13 cellular contexts compared by ENCODE assay signal in the genomic region with DNA sequence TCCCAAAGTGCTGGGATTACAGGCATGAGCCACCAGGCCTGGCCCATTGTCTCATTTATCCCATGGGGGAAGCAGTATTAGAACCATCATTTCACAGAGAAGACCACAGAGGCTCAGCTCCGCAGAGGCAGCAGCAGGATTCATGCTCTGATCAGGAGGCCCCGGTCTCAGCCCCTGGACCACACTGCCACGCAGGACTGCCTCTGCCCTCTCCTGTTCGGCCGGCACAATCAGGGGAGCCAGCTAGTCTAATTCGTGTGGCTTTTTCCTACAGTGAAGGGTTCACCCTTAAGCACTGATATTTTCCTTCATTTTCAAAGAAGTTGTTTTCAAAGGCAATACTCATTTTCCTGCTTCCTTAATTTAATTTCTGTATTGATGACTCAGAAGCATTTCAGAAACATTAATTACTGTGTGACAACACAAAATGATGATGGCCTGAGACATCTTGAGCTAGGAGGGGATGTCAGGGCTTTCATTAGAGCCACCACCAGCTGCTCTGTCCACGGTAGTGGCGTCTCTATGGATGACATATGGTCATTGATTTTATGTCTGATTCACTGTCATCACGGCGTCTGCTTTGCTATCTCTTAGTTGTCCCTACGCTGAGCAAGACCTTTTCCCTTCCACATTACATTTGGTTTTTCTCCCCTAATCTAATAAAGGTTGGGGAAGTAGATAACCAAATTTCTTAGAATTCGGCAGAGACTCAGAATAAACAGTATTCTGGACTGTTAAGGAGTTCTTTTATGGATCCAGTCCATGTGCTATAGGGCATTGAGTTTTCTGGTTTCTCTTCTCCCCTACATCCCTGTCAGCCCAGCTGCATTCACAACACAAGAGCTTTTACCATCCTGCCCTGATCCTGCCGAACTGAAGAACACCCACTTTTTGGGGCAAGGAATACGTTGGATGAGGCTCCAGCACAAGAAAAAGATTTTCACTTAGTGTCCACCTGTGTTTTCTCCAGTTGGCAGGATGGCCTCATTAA.
A peak's percentile ranks its signal among the peaks of the same experiment; 100 is the strongest.
DNase-seq lines count a peak whose midpoint lies in the region; ATAC-seq and TF ChIP-seq lines count a peak whose summit lies in the region.
"Had no signal": no experiment of that assay in that cellular context is flagged by ENCODE, and none has a peak within 500 bp of the region (broad histone marks: within the 10 kb centered on the region; RNA-seq: fewer than 3 reads in every experiment).

No MANE protein-coding gene starts in this region.

- H3K27ac Mint-ChIP-seq in activated naive CD8-positive, alpha-beta T cell treated with anti-CD3 and anti-CD28 coated beads, Interleukin-2, amount 50 U/mL, for 24 hours: no peak overlapping the region
- no peak overlapping the region for H3K27ac Mint-ChIP-seq in HFFc6

- ATAC-seq in SK-N-SH treated with all-trans-retinoic acid at 6 μM for 48 hours: peak; percentile 71
- ATAC-seq in activated naive CD8-positive, alpha-beta T cell treated with anti-CD3 and anti-CD28 coated beads, Interleukin-2, amount 50 U/mL, for 24 hours: no peak
- ATAC-seq: GM12878 had no signal

- TF ChIP-seq CTCF in HFFc6 (IDR thresholded peaks at IDR 0.05): no peak

- H3K4me3 Mint-ChIP-seq in activated naive CD8-positive, alpha-beta T cell treated with anti-CD3 and anti-CD28 coated beads, Interleukin-2, amount 50 U/mL, for 24 hours: no peak overlapping the region
- H3K4me3 Mint-ChIP-seq in HFFc6: no peak overlapping the region

- no peaks in the 10 kb centered on the region for H3K4me1 Mint-ChIP-seq in activated naive CD8-positive, alpha-beta T cell treated with anti-CD3 and anti-CD28 coated beads, Interleukin-2, amount 50 U/mL, for 24 hours
- H3K4me1 Mint-ChIP-seq in HFFc6 (ENCODE audit: low read depth): no peaks in the 10 kb centered on the region

- peak; percentile 5 for DNase-seq in MV-4-11 (lab: John Stamatoyannopoulos, UW)
- DNase-seq in NCI-H2227 treated with DMSO at 0.1 percent for 48 hours (lab: John Stamatoyannopoulos, UW): peak; percentile 14
- peak; percentile 25 for DNase-seq in left kidney (ENCODE audit: low read depth, low spot score)
- DNase-seq in KBM-7: no peak
- DNase-seq in activated naive CD8-positive, alpha-beta T cell treated with anti-CD3 and anti-CD28 coated beads, Interleukin-2, amount 50 U/mL, for 24 hours: no peak
- DNase-seq in HFFc6: no peak
- DNase-seq: DMS53, H7, NCI-H1436 treated with DMSO at 0.1 percent for 48 hours, NCI-H526, PC-9 had no signal

- no peaks in the 10 kb centered on the region for H3K27me3 Mint-ChIP-seq in activated naive CD8-positive, alpha-beta T cell treated with anti-CD3 and anti-CD28 coated beads, Interleukin-2, amount 50 U/mL, for 24 hours
- no peaks in the 10 kb centered on the region; the same call in 1 of the 2 replicates for H3K27me3 Mint-ChIP-seq in HFFc6 (ENCODE audit: insufficient read depth)

- no peaks in the 10 kb centered on the region for H3K9me3 Mint-ChIP-seq in activated naive CD8-positive, alpha-beta T cell treated with anti-CD3 and anti-CD28 coated beads, Interleukin-2, amount 50 U/mL, for 24 hours
- H3K9me3 Mint-ChIP-seq in HFFc6: no peaks in the 10 kb centered on the region

- in situ Hi-C loops in KBM-7 (cut with MboI; ENCODE audit: low pct_unique_long_range_greater_than_20kb, low sequenced_read_pairs): no loop called here

- H3K36me3 Mint-ChIP-seq in activated naive CD8-positive, alpha-beta T cell treated with anti-CD3 and anti-CD28 coated beads, Interleukin-2, amount 50 U/mL, for 24 hours (ENCODE audit: low read depth): peaks cover 5% of the 10 kb centered on the region
- no peaks in the 10 kb centered on the region for H3K36me3 Mint-ChIP-seq in HFFc6 (ENCODE audit: low read depth)

TF ChIP-seq in SK-N-SH treated with all-trans-retinoic acid at 6 μM for 48 hours, 23 proteins besides CTCF, POLR2A, EP300 and RAD21 (continues in another document):
- TF ChIP-seq, protein P1, sequence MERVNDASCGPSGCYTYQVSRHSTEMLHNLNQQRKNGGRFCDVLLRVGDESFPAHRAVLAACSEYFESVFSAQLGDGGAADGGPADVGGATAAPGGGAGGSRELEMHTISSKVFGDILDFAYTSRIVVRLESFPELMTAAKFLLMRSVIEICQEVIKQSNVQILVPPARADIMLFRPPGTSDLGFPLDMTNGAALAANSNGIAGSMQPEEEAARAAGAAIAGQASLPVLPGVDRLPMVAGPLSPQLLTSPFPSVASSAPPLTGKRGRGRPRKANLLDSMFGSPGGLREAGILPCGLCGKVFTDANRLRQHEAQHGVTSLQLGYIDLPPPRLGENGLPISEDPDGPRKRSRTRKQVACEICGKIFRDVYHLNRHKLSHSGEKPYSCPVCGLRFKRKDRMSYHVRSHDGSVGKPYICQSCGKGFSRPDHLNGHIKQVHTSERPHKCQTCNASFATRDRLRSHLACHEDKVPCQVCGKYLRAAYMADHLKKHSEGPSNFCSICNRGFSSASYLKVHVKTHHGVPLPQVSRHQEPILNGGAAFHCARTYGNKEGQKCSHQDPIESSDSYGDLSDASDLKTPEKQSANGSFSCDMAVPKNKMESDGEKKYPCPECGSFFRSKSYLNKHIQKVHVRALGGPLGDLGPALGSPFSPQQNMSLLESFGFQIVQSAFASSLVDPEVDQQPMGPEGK (CRISPR knock-in tag; IDR thresholded peaks at IDR 0.05; ENCODE audit: borderline replicate concordance): 0 out of 2 replicates have a peak, but pooled peaks have one; percentile 53
- TF ChIP-seq, protein P2, sequence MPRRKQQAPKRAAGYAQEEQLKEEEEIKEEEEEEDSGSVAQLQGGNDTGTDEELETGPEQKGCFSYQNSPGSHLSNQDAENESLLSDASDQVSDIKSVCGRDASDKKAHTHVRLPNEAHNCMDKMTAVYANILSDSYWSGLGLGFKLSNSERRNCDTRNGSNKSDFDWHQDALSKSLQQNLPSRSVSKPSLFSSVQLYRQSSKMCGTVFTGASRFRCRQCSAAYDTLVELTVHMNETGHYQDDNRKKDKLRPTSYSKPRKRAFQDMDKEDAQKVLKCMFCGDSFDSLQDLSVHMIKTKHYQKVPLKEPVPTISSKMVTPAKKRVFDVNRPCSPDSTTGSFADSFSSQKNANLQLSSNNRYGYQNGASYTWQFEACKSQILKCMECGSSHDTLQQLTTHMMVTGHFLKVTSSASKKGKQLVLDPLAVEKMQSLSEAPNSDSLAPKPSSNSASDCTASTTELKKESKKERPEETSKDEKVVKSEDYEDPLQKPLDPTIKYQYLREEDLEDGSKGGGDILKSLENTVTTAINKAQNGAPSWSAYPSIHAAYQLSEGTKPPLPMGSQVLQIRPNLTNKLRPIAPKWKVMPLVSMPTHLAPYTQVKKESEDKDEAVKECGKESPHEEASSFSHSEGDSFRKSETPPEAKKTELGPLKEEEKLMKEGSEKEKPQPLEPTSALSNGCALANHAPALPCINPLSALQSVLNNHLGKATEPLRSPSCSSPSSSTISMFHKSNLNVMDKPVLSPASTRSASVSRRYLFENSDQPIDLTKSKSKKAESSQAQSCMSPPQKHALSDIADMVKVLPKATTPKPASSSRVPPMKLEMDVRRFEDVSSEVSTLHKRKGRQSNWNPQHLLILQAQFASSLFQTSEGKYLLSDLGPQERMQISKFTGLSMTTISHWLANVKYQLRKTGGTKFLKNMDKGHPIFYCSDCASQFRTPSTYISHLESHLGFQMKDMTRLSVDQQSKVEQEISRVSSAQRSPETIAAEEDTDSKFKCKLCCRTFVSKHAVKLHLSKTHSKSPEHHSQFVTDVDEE (CRISPR knock-in tag; IDR thresholded peaks at IDR 0.05): peak; percentile 86
- no peak for TF ChIP-seq ZC3H10 (CRISPR knock-in tag; IDR thresholded peaks at IDR 0.05)
- no peak for TF ChIP-seq CSDC2 (CRISPR knock-in tag; IDR thresholded peaks at IDR 0.05)
- no peak for TF ChIP-seq GLIS3 (CRISPR knock-in tag; IDR thresholded peaks at IDR 0.05)
- TF ChIP-seq TOX (CRISPR knock-in tag; IDR thresholded peaks at IDR 0.05; ENCODE audit: borderline replicate concordance): no peak
- no peak for TF ChIP-seq ZFP30 (CRISPR knock-in tag; IDR thresholded peaks at IDR 0.05)
- TF ChIP-seq RARB (CRISPR knock-in tag; IDR thresholded peaks at IDR 0.05): no peak
- TF ChIP-seq ZNF565 (CRISPR knock-in tag; conservative IDR thresholded peaks at IDR 0.05; ENCODE audit: low read depth): no peak
- TF ChIP-seq, protein P3, sequence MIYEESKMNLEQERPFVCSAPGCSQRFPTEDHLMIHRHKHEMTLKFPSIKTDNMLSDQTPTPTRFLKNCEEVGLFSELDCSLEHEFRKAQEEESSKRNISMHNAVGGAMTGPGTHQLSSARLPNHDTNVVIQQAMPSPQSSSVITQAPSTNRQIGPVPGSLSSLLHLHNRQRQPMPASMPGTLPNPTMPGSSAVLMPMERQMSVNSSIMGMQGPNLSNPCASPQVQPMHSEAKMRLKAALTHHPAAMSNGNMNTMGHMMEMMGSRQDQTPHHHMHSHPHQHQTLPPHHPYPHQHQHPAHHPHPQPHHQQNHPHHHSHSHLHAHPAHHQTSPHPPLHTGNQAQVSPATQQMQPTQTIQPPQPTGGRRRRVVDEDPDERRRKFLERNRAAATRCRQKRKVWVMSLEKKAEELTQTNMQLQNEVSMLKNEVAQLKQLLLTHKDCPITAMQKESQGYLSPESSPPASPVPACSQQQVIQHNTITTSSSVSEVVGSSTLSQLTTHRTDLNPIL (CRISPR knock-in tag; IDR thresholded peaks at IDR 0.05; ENCODE audit: low read depth): peak; percentile 22; the same call in 1 of the 2 replicates
- TF ChIP-seq ZNF8 (CRISPR knock-in tag; IDR thresholded peaks at IDR 0.05): no peak
- TF ChIP-seq ARNTL (CRISPR knock-in tag; IDR thresholded peaks at IDR 0.05; ENCODE audit: borderline replicate concordance, low read depth): no peak
- TF ChIP-seq ESRRG (CRISPR knock-in tag; IDR thresholded peaks at IDR 0.05): no peak; the same call in 1 of the 2 replicates
- no peak for TF ChIP-seq BACH2 (CRISPR knock-in tag; IDR thresholded peaks at IDR 0.05; ENCODE audit: borderline replicate concordance)
- TF ChIP-seq ISL1 (CRISPR knock-in tag; IDR thresholded peaks at IDR 0.05): peak; percentile 84
- TF ChIP-seq, protein P4, sequence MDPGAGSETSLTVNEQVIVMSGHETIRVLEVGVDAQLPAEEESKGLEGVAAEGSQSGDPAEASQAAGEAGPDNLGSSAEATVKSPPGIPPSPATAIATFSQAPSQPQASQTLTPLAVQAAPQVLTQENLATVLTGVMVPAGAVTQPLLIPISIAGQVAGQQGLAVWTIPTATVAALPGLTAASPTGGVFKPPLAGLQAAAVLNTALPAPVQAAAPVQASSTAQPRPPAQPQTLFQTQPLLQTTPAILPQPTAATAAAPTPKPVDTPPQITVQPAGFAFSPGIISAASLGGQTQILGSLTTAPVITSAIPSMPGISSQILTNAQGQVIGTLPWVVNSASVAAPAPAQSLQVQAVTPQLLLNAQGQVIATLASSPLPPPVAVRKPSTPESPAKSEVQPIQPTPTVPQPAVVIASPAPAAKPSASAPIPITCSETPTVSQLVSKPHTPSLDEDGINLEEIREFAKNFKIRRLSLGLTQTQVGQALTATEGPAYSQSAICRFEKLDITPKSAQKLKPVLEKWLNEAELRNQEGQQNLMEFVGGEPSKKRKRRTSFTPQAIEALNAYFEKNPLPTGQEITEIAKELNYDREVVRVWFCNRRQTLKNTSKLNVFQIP (CRISPR knock-in tag; IDR thresholded peaks at IDR 0.05; ENCODE audit: borderline replicate concordance, low read depth): no peak
- no peak for TF ChIP-seq ZNF70 (CRISPR knock-in tag; IDR thresholded peaks at IDR 0.05)
- no peak for TF ChIP-seq OSR1 (CRISPR knock-in tag; IDR thresholded peaks at IDR 0.05)

Comparison
In these comparisons a context has a peak if more than half of its experiments do, and no peak if none do; other contexts are left out.
1. DNase-seq: peak in MV-4-11 (single experiment), NCI-H2227 treated with DMSO at 0.1 percent for 48 hours (single experiment) and left kidney (single experiment); none in KBM-7 (single experiment), activated naive CD8-positive, alpha-beta T cell treated with anti-CD3 and anti-CD28 coated beads, Interleukin-2, amount 50 U/mL, for 24 hours (single experiment) and HFFc6 (single experiment).